ENCODE assay signal across 15 cellular contexts in genomic region chr11:76773921-76774361, GRCh38. TPM values are rescaled to one million over a fixed set of nuclear protein-coding genes. Genes with fewer than 3 reads are reported as not detected.
DNase-seq lines count a peak whose midpoint lies in the region; ATAC-seq, FAIRE-seq and TF ChIP-seq lines count a peak whose summit lies in the region.
"Had no signal": no experiment of that assay in that cellular context is flagged by ENCODE, and none has a peak within 500 bp of the region (broad histone marks: within the 10 kb centered on the region; RNA-seq: fewer than 3 reads in every experiment).

No MANE protein-coding gene starts in this region.

- intact Hi-C loops in pancreas (cut with DNase I) (no loop called here), aorta (cut with DNase I) (no loop called here)

- no peak overlapping the region for H3K4me3 ChIP-seq in pancreas
- H3K4me3 ChIP-seq in aorta (ENCODE audit: low read length in 2 of 2), result no peak overlapping the region
- H3K4me3 ChIP-seq: GM23248 had no signal

- H3K9me3 ChIP-seq in pancreas, result no peaks in the 10 kb centered on the region
- no peaks in the 10 kb centered on the region for H3K9me3 ChIP-seq in aorta (ENCODE audit: control insufficient read depth, low read length)

- ATAC-seq in esophagus mucosa, result peak; percentile 22
- peak in 3 of 4 donors; percentile 14 to 66 (median 49) for ATAC-seq in pancreas
- ATAC-seq in aorta (ENCODE audit: low FRiP score), result peak; percentile 46

- peak; percentile 63 for DNase-seq in NCI-H2171 treated with DMSO at 0.1 percent for 48 hours (lab: John Stamatoyannopoulos, UW)
- no peak for DNase-seq in NCI-H2171 (lab: John Stamatoyannopoulos, UW)
- peak in 4 of 6 donors; percentile 12 to 67 (median 42) for DNase-seq in pancreas
- no peak for DNase-seq in aorta
- DNase-seq in Ammon's horn (ENCODE audit: low spot score), result no peak
- DNase-seq in NCI-H1092 (lab: John Stamatoyannopoulos, UW), result no peak
- no peak for DNase-seq in NCI-H510A (lab: John Stamatoyannopoulos, UW)
- DNase-seq: activated CD8-positive, alpha-beta memory T cell treated with anti-CD3 and anti-CD28 coated beads for 24 hours; activated gamma-delta T cell treated with Interleukin-2 at 50 U/mL for 16 hours; GM23248; SK-N-SH; stimulated activated CD4-positive, alpha-beta T cell treated with anti-CD3 and anti-CD28 coated beads, Interleukin-12 subunit alpha, Interleukin-12 subunit beta, amount 100 ng/mL, for 4 hours had no signal

- no peak for FAIRE-seq in pancreas (lab: Jason Lieb, UNC)
- FAIRE-seq: HTR-8/SVneo had no signal

- WGBS in pancreas, 2 donors, result 72 to 74% methylated on average over 2 of the region's 2 CpGs
- WGBS in aorta, 2 donors, result 7 to 18% methylated on average over 2 of the region's 2 CpGs

- no peak for TF ChIP-seq CTCF in pancreas (IDR thresholded peaks at IDR 0.05)

- H3K36me3 ChIP-seq in pancreas, result no peaks in the 10 kb centered on the region
- no peaks in the 10 kb centered on the region for H3K36me3 ChIP-seq in aorta (ENCODE audit: control insufficient read depth in 1 of 2, insufficient read depth in 2 of 2, low read length in 1 of 2)

- H3K27ac ChIP-seq in pancreas (no peak overlapping the region), aorta (ENCODE audit: low read depth in 1 of 2, low read length in 2 of 2) (peak overlapping the region in 1 of 2 donors; percentile 66)
- H3K27ac ChIP-seq: GM23248 had no signal

- H3K27me3 ChIP-seq in pancreas, result no peaks in the 10 kb centered on the region
- H3K27me3 ChIP-seq in aorta (ENCODE audit: control insufficient read depth in 1 of 2, insufficient read depth in 2 of 2, low read length in 1 of 2), result no peaks in the 10 kb centered on the region

- H3K4me1 ChIP-seq in pancreas (peaks cover 0 to 3% (median 0%) of the 10 kb centered on the region in 3 donors), aorta (ENCODE audit: control insufficient read depth in 1 of 2, insufficient read depth in 2 of 2, low read length in 2 of 2) (peaks cover 0 to 11% of the 10 kb centered on the region in 2 donors)

RNA-seq across cellular contexts. Expression of gene TSKU, which starts 9.2 kb away (rescaled TPM):
- total RNA-seq in esophagus mucosa, result 50.7 TPM
- total RNA-seq in pancreas, result 10 to 100 TPM in 5 of 6 donors, 1 to 10 TPM in 1; 9.7 to 25.2 (median 12.1) TPM
- 1 to 10 TPM; 2.7 to 5.0 TPM for polyA plus RNA-seq in pancreas
- 10 to 100 TPM; 27.5 to 31.5 TPM for total RNA-seq in aorta
- polyA plus RNA-seq in aorta, result 10 to 100 TPM in 1 of 2 donors, 1 to 10 TPM in 1; 5.2 to 10.0 TPM
- total RNA-seq: mononuclear cell had no signal

Comparison
In these comparisons a context has a peak if more than half of its experiments do, and no peak if none do; other contexts are left out.
1. DNase-seq: peak in NCI-H2171 treated with DMSO at 0.1 percent for 48 hours (single experiment) and pancreas (4 of 6); none in NCI-H2171 (single experiment), aorta (0 of 2), Ammon's horn (single experiment), NCI-H1092 (single experiment) and NCI-H510A (single experiment).
2. Peak in every context shown above with its lines, with median percentiles within 50 percentile points of each other: ATAC-seq.